In genomic region chr18:75554112-75554511, GRCh38 we compare ENCODE assay signal across 16 cellular contexts.
DNase-seq lines count a peak whose midpoint lies in the region; ATAC-seq and TF ChIP-seq lines count a peak whose summit lies in the region.
"Had no signal": no experiment of that assay in that cellular context is flagged by ENCODE, and none has a peak within 500 bp of the region (broad histone marks: within the 10 kb centered on the region; RNA-seq: fewer than 3 reads in every experiment).

No MANE protein-coding gene starts in this region.

- no peak overlapping the region for H4K8ac ChIP-seq in mesendoderm (ENCODE audit: low read depth, low read length)

- H3K79me2 ChIP-seq in GM23338 (replicated peaks; ENCODE audit: insufficient read depth) (no peaks in the 10 kb centered on the region), mesendoderm (ENCODE audit: control insufficient read depth, insufficient read depth, low read length) (no peaks in the 10 kb centered on the region)

- ATAC-seq in GM23338: peak; percentile 68
- ATAC-seq: A549 had no signal

- no peak overlapping the region for H2BK120ac ChIP-seq in mesendoderm (ENCODE audit: low read depth, low read length)

- no peak overlapping the region for H3K56ac ChIP-seq in mesendoderm (ENCODE audit: low read length)

- H3K27me3 Mint-ChIP-seq in GM23338 (ENCODE audit: insufficient read depth, low read depth, poor library complexity) (peaks cover 2% of the 10 kb centered on the region), endodermal cell (ENCODE audit: insufficient read depth) (peaks cover 34% of the 10 kb centered on the region)

- H3K79me1 ChIP-seq in mesendoderm (ENCODE audit: low read length): no peaks in the 10 kb centered on the region

- no peak overlapping the region for H2AK5ac ChIP-seq in mesendoderm (ENCODE audit: low read length)

- H2AFZ ChIP-seq in GM23338: no peak overlapping the region

- H3K36me3 Mint-ChIP-seq in GM23338 (ENCODE audit: low read depth) (peaks cover 4% of the 10 kb centered on the region; the same call in 1 of the 3 replicates), endodermal cell (ENCODE audit: low read depth) (no peaks in the 10 kb centered on the region)
- H3K36me3 Mint-ChIP-seq: CD4-positive, alpha-beta memory T cell had no signal

- H3K27me3 ChIP-seq in GM23338 (ENCODE audit: insufficient read depth) (no peaks in the 10 kb centered on the region), endodermal cell (ENCODE audit: control insufficient read depth, insufficient read depth, low read length, poor library complexity, severe bottlenecking) (peaks cover 4% of the 10 kb centered on the region), mesendoderm (ENCODE audit: insufficient read depth, low read length, poor library complexity) (no peaks in the 10 kb centered on the region)
- H3K27me3 ChIP-seq: BE2C had no signal

- no peaks in the 10 kb centered on the region for H3K9me3 ChIP-seq in endodermal cell (ENCODE audit: control insufficient read depth, low read length)
- H3K9me3 ChIP-seq: A549, BE2C had no signal

- H3K4ac ChIP-seq in mesendoderm (ENCODE audit: low read depth, low read length): no peak overlapping the region

- no peak overlapping the region for H2BK15ac ChIP-seq in mesendoderm (replicated peaks; ENCODE audit: low read depth)

- H3K9ac ChIP-seq in endodermal cell (ENCODE audit: extremely low read depth, low read length, poor library complexity, severe bottlenecking) (no peak overlapping the region), mesendoderm (ENCODE audit: low read length) (no peak overlapping the region)

- H3K27ac ChIP-seq in GM23338 (ENCODE audit: low read depth) (no peak overlapping the region), endodermal cell (ENCODE audit: low read depth, low read length) (no peak overlapping the region), mesendoderm (ENCODE audit: low read depth, low read length) (no peak overlapping the region)
- H3K27ac ChIP-seq: A549, C4-2B, HL-60 had no signal

- H3K9me2 ChIP-seq in GM23338 (ENCODE audit: insufficient read depth): peaks cover 11% of the 10 kb centered on the region

- H3K9me3 Mint-ChIP-seq in GM23338 (no peaks in the 10 kb centered on the region; the same call in 2 of the 3 replicates), endodermal cell (no peaks in the 10 kb centered on the region)
- H3K9me3 Mint-ChIP-seq: HFFc6 had no signal

- H3K4me2 ChIP-seq in GM23338 (0 out of 2 replicates have a peak overlapping the region, but pooled peaks have one; percentile 25), mesendoderm (ENCODE audit: low read length) (no peak overlapping the region)
- H3K4me2 ChIP-seq: A549 had no signal

- WGBS in endodermal cell (ENCODE audit: insufficient coverage in 1 of 2, insufficient read length in 1 of 2), 2 experiments: 62 to 64% methylated on average over 4 to 7 of the region's 7 CpGs
- no CpG with 5 or more reads among the region's 7 CpGs for WGBS in mesendoderm (ENCODE audit: extremely low coverage, insufficient coverage, low lambda C conversion rate)

- H3K4me1 Mint-ChIP-seq in GM23338 (peaks cover 28% of the 10 kb centered on the region), endodermal cell (peaks cover 8% of the 10 kb centered on the region)
- H3K4me1 Mint-ChIP-seq: CD4-positive, alpha-beta memory T cell had no signal

- no peak overlapping the region for H2BK5ac ChIP-seq in mesendoderm (ENCODE audit: low read length)

- no peaks in the 10 kb centered on the region for H4K20me1 ChIP-seq in GM23338 (replicated peaks; ENCODE audit: insufficient read depth)

- H3K27ac Mint-ChIP-seq in GM23338: no peak overlapping the region
- no peak overlapping the region for H3K27ac Mint-ChIP-seq in endodermal cell
- H3K27ac Mint-ChIP-seq: CD4-positive, alpha-beta memory T cell; HFFc6 had no signal

- no peak overlapping the region for H3K23ac ChIP-seq in mesendoderm (ENCODE audit: low read length)

- H3K4me3 ChIP-seq in GM23338: no peak overlapping the region
- H3K4me3 ChIP-seq in endodermal cell (ENCODE audit: low read length): no peak overlapping the region
- H3K4me3 ChIP-seq in mesendoderm (ENCODE audit: low read length): no peak overlapping the region
- H3K4me3 ChIP-seq: A549 had no signal

- H4K5ac ChIP-seq in mesendoderm (ENCODE audit: low read length): no peak overlapping the region

- H3K36me3 ChIP-seq in GM23338 (ENCODE audit: insufficient read depth) (no peaks in the 10 kb centered on the region), endodermal cell (ENCODE audit: control insufficient read depth, insufficient read depth, low read length) (no peaks in the 10 kb centered on the region), mesendoderm (ENCODE audit: control insufficient read depth, insufficient read depth, low read length) (no peaks in the 10 kb centered on the region)
- H3K36me3 ChIP-seq: BE2C had no signal

- H3K4me1 ChIP-seq in GM23338 (ENCODE audit: insufficient read depth) (peaks cover 12% of the 10 kb centered on the region), endodermal cell (ENCODE audit: control insufficient read depth, insufficient read depth, low read length) (no peaks in the 10 kb centered on the region), mesendoderm (ENCODE audit: control insufficient read depth, low read depth, low read length) (no peaks in the 10 kb centered on the region)
- H3K4me1 ChIP-seq: A549, BE2C had no signal

- DNase-seq in ELF-1 (ENCODE audit: low read depth, low spot score) (peak; percentile 16), GM23338 (ENCODE audit: low spot score) (peak; percentile 37), endodermal cell (peak; percentile 54), mesendoderm (peak; percentile 9), NCI-H1092 treated with DMSO at 0.1 percent for 48 hours (lab: John Stamatoyannopoulos, UW) (no peak), nucleus accumbens (lab: John Stamatoyannopoulos, UW) (no peak)
- DNase-seq: BE2C; CD4-positive, alpha-beta memory T cell; DMS79 treated with DMSO at 0.1 percent for 48 hours; EL; GDM1; HCEC 1CT; HFFc6 had no signal

- no peak for TF ChIP-seq CTCF in GM23338 (conservative IDR thresholded peaks at IDR 0.05; ENCODE audit: low read depth in 2 of 2)
- TF ChIP-seq CTCF in endodermal cell (conservative IDR thresholded peaks at IDR 0.05): no peak

- H3F3A ChIP-seq in GM23338 (replicated peaks; ENCODE audit: low read depth): no peaks in the 10 kb centered on the region

- no peak overlapping the region for H3K18ac ChIP-seq in mesendoderm (ENCODE audit: low read length)

- H3K4me3 Mint-ChIP-seq in GM23338: no peak overlapping the region
- H3K4me3 Mint-ChIP-seq in endodermal cell: no peak overlapping the region
- H3K4me3 Mint-ChIP-seq: CD4-positive, alpha-beta memory T cell; HFFc6 had no signal

TF ChIP-seq in GM23338, 12 proteins besides CTCF, POLR2A, EP300 and RAD21 (continues in another document):
- TF ChIP-seq ZNF462 (CRISPR knock-in tag; IDR thresholded peaks at IDR 0.05) (no peak), JUNB (IDR thresholded peaks at IDR 0.05; ENCODE audit: unreplicated experiment) (no peak)

Comparison
In these comparisons a context has a peak if more than half of its experiments do, and no peak if none do; other contexts are left out.
1. DNase-seq: peak in ELF-1 (single experiment), GM23338 (single experiment), endodermal cell (single experiment) and mesendoderm (single experiment); none in NCI-H1092 treated with DMSO at 0.1 percent for 48 hours (single experiment) and nucleus accumbens (0 of 56).